11 cellular contexts compared by ENCODE assay signal in genomic region chr22:20423636-20424511, GRCh38. TPM values are rescaled to one million over a fixed set of nuclear protein-coding genes. Genes with fewer than 3 reads are reported as not detected.
DNase-seq lines count a peak whose midpoint lies in the region; ATAC-seq and TF ChIP-seq lines count a peak whose summit lies in the region.
"Had no signal": no experiment of that assay in that cellular context is flagged by ENCODE, and none has a peak within 500 bp of the region (broad histone marks: within the 10 kb centered on the region; RNA-seq: fewer than 3 reads in every experiment).

No MANE protein-coding gene starts in this region.

- dilution Hi-C loops in IMR-90 (cut with HindIII; ENCODE audit: low sequenced_read_pairs, unreplicated experiment) = no loop called here

- H3K36me3 ChIP-seq in IMR-90 (ENCODE audit: control insufficient read depth, insufficient read depth, low read length) (peaks cover 35% of the 10 kb centered on the region), mesendoderm (ENCODE audit: control insufficient read depth, insufficient read depth, low read length) (peaks cover 4% of the 10 kb centered on the region)

- no peak for TF ChIP-seq RAD21 in IMR-90 (IDR thresholded peaks at IDR 0.05; ENCODE audit: low read length)

- H2BK15ac ChIP-seq in IMR-90 (ENCODE audit: low read depth, low read length) (no peak overlapping the region), mesendoderm (replicated peaks; ENCODE audit: low read depth) (no peak overlapping the region)

- H4K8ac ChIP-seq in IMR-90 (ENCODE audit: low read depth in 2 of 2, low read length in 2 of 2) (no peak overlapping the region), mesendoderm (ENCODE audit: low read depth, low read length) (no peak overlapping the region)

- H3K27ac Mint-ChIP-seq in effector memory CD8-positive, alpha-beta T cell = no peak overlapping the region
- H3K27ac Mint-ChIP-seq: activated CD4-positive, alpha-beta memory T cell treated with anti-CD3 and anti-CD28 coated beads for 36 hours had no signal

- H2AFZ ChIP-seq in IMR-90 (replicated peaks; ENCODE audit: low read length, poor library complexity) = no peak overlapping the region

- intact Hi-C loops in IMR-90 (cut with micrococcal nuclease) = no loop called here

- H3K27me3 ChIP-seq in IMR-90 (ENCODE audit: control insufficient read depth, insufficient read depth, low read length) (no peaks in the 10 kb centered on the region), mesendoderm (ENCODE audit: insufficient read depth, low read length, poor library complexity) (no peaks in the 10 kb centered on the region)

- peaks cover 2% of the 10 kb centered on the region for H3K36me3 Mint-ChIP-seq in effector memory CD8-positive, alpha-beta T cell (ENCODE audit: insufficient read depth)
- H3K36me3 Mint-ChIP-seq: activated CD4-positive, alpha-beta memory T cell treated with anti-CD3 and anti-CD28 coated beads for 36 hours had no signal

- H3K9ac ChIP-seq in IMR-90 (ENCODE audit: low read depth, low read length) = no peak overlapping the region
- no peak overlapping the region for H3K9ac ChIP-seq in mesendoderm (ENCODE audit: low read length)

- no peak overlapping the region for H2BK5ac ChIP-seq in IMR-90 (ENCODE audit: low read depth, low read length, poor library complexity, severe bottlenecking)
- H2BK5ac ChIP-seq in mesendoderm (ENCODE audit: low read length) = no peak overlapping the region

- peaks cover 2 to 4% of the 10 kb centered on the region in 2 donors for H3K4me1 Mint-ChIP-seq in effector memory CD8-positive, alpha-beta T cell (ENCODE audit: low read depth in 2 of 2)

- no peaks in the 10 kb centered on the region for H3K9me3 Mint-ChIP-seq in effector memory CD8-positive, alpha-beta T cell
- H3K9me3 Mint-ChIP-seq: activated CD4-positive, alpha-beta memory T cell treated with anti-CD3 and anti-CD28 coated beads for 36 hours had no signal

- no peaks in the 10 kb centered on the region for H3K79me2 ChIP-seq in mesendoderm (ENCODE audit: control insufficient read depth, insufficient read depth, low read length)

- no peak overlapping the region for H3K14ac ChIP-seq in IMR-90 (replicated peaks; ENCODE audit: low read depth, low read length)

- H2BK120ac ChIP-seq in IMR-90 (ENCODE audit: low read depth, low read length) (no peak overlapping the region), mesendoderm (ENCODE audit: low read depth, low read length) (no peak overlapping the region)

- H2AK9ac ChIP-seq in IMR-90 (replicated peaks; ENCODE audit: low read depth, low read length, poor library complexity) = peak overlapping the region; percentile 5

- H3K27ac ChIP-seq in IMR-90 (ENCODE audit: insufficient read depth, low read length) = no peak overlapping the region
- no peak overlapping the region for H3K27ac ChIP-seq in mesendoderm (ENCODE audit: low read depth, low read length)
- H3K27ac ChIP-seq in temporal lobe (ENCODE audit: low read depth, low read length) = peak overlapping the region; percentile 65

- POLR2A ChIA-PET in IMR-90 (lab: Charles Lee; ENCODE audit: unreplicated experiment) = no interaction called here

- H2BK20ac ChIP-seq in IMR-90 (ENCODE audit: low read depth, low read length) = no peak overlapping the region

- CTCF ChIA-PET in IMR-90 (lab: Yijun Ruan, JAX) = no interaction called here

- no peaks in the 10 kb centered on the region for H3K9me3 ChIP-seq in IMR-90 (ENCODE audit: control insufficient read depth, insufficient read depth, low read length)

- ATAC-seq in IMR-90 (ENCODE audit: low read depth) = 0 out of 2 replicates have a peak, but pooled peaks have one; percentile 4
- no peak for ATAC-seq in effector memory CD8-positive, alpha-beta T cell (replicated peaks)
- no peak for ATAC-seq in GM19324 (IDR thresholded peaks at IDR 0.05; ENCODE audit: low FRiP score, unreplicated experiment)
- ATAC-seq in HG03442 (IDR thresholded peaks at IDR 0.05; ENCODE audit: unreplicated experiment) = no peak
- no peak for ATAC-seq in HG03354 (IDR thresholded peaks at IDR 0.05; ENCODE audit: poor library complexity, severe bottlenecking, unreplicated experiment)

- no peaks in the 10 kb centered on the region; the same call in 1 of the 2 replicates for H3K9me1 ChIP-seq in IMR-90 (ENCODE audit: insufficient read depth, low read length)

- H3K4ac ChIP-seq in IMR-90 (ENCODE audit: low read depth, low read length) (no peak overlapping the region), mesendoderm (ENCODE audit: low read depth, low read length) (no peak overlapping the region)

- TF ChIP-seq POLR2A in IMR-90 (IDR thresholded peaks at IDR 0.05; ENCODE audit: low read depth, low read length) = no peak

- no peak overlapping the region for H4K5ac ChIP-seq in IMR-90 (ENCODE audit: low read depth, low read length)
- no peak overlapping the region for H4K5ac ChIP-seq in mesendoderm (ENCODE audit: low read length)

- H3K18ac ChIP-seq in IMR-90 (ENCODE audit: low read depth, low read length) (no peak overlapping the region), mesendoderm (ENCODE audit: low read length) (no peak overlapping the region)

- peaks cover 0 to 22% of the 10 kb centered on the region in 2 donors for H3K27me3 Mint-ChIP-seq in effector memory CD8-positive, alpha-beta T cell

- H2AK5ac ChIP-seq in IMR-90 (ENCODE audit: low read depth, low read length) (no peak overlapping the region), mesendoderm (ENCODE audit: low read length) (no peak overlapping the region)

- H3K23ac ChIP-seq in IMR-90 (ENCODE audit: low read depth, low read length) (no peak overlapping the region), mesendoderm (ENCODE audit: low read length) (no peak overlapping the region)

- BruUV-seq in IMR-90 (replicated peaks; lab: Mats Ljungman, UMichigan) = no TSS peak

- TF ChIP-seq CTCF in IMR-90 (conservative IDR thresholded peaks at IDR 0.05; ENCODE audit: low read depth, low read length) = no peak

- H3K4me2 ChIP-seq in IMR-90 (ENCODE audit: low read depth, low read length) (no peak overlapping the region), mesendoderm (ENCODE audit: low read length) (no peak overlapping the region)

- H3K56ac ChIP-seq in IMR-90 (ENCODE audit: extremely low read depth, insufficient read depth, low read length) (no peak overlapping the region), mesendoderm (ENCODE audit: low read length) (peak overlapping the region; percentile 25)

- H3K4me1 ChIP-seq in IMR-90 (ENCODE audit: control insufficient read depth, insufficient read depth, low read length) (peaks cover 13% of the 10 kb centered on the region; the same call in 1 of the 2 replicates), mesendoderm (ENCODE audit: control insufficient read depth, low read depth, low read length) (no peaks in the 10 kb centered on the region)

- H3K4me3 ChIP-seq in IMR-90 (ENCODE audit: insufficient read depth, low read depth, low read length) (no peak overlapping the region), mesendoderm (ENCODE audit: low read length) (no peak overlapping the region)

- 67% methylated on average over 17 of the region's 35 CpGs; no CpG with 5 or more reads in 1 of the 2 experiments for WGBS in IMR-90 (ENCODE audit: extremely low coverage in 2 of 2, insufficient read length in 1 of 2), 2 experiments
- no CpG with 5 or more reads among the region's 35 CpGs for WGBS in mesendoderm (ENCODE audit: extremely low coverage, insufficient coverage, low lambda C conversion rate)

- H3K79me1 ChIP-seq in IMR-90 (ENCODE audit: low read depth in 1 of 2, low read length in 2 of 2) = peaks cover 0 to 15% of the 10 kb centered on the region in 2 experiments; a peak in 2 of 4 replicates
- H3K79me1 ChIP-seq in mesendoderm (ENCODE audit: low read length) = no peaks in the 10 kb centered on the region

- peak overlapping the region; percentile 49 to 52 for H3K4me3 Mint-ChIP-seq in effector memory CD8-positive, alpha-beta T cell
- H3K4me3 Mint-ChIP-seq: activated CD4-positive, alpha-beta memory T cell treated with anti-CD3 and anti-CD28 coated beads for 36 hours had no signal

- no peak for DNase-seq in IMR-90
- DNase-seq in effector memory CD8-positive, alpha-beta T cell = no peak
- DNase-seq in mesendoderm = no peak
- no peak for DNase-seq in HK-2 (ENCODE audit: unreplicated experiment)
- DNase-seq: activated CD4-positive, alpha-beta memory T cell treated with anti-CD3 and anti-CD28 coated beads for 36 hours; DND-41; SIG-M5 had no signal

- in situ Hi-C loops in IMR-90 (cut with MboI; ENCODE audit: low sequenced_read_pairs) = no loop called here

- no peak overlapping the region; the same call in 1 of the 2 replicates for H4K91ac ChIP-seq in IMR-90 (ENCODE audit: insufficient read depth, low read depth, low read length)

- peaks cover 39% of the 10 kb centered on the region for H4K20me1 ChIP-seq in IMR-90 (ENCODE audit: insufficient read depth, low read length)

TF ChIP-seq in IMR-90, 13 proteins besides CTCF, POLR2A, EP300 and RAD21 (continues in another document):
- TF ChIP-seq CEBPB (IDR thresholded peaks at IDR 0.05; ENCODE audit: low read depth, low read length) (no peak), SMC3 (IDR thresholded peaks at IDR 0.05; ENCODE audit: low read depth, low read length) (no peak), FOS (IDR thresholded peaks at IDR 0.05; ENCODE audit: low read depth, low read length) (no peak), ELK1 (IDR thresholded peaks at IDR 0.05; ENCODE audit: borderline replicate concordance, low read depth, low read length) (no peak), BHLHE40 (IDR thresholded peaks at IDR 0.05; ENCODE audit: low read depth, low read length) (no peak), MAFK (IDR thresholded peaks at IDR 0.05; ENCODE audit: low read depth, low read length) (no peak), NFE2L2 (IDR thresholded peaks at IDR 0.05; ENCODE audit: low read depth, low read length) (no peak)

RNA-seq across cellular contexts. Expression of gene SCARF2, which starts 13.8 kb away (rescaled TPM):
- total RNA-seq in IMR-90 (2012; rRNA removed) = 3.4 and 4.2 TPM in 2 replicates
- 37.0 and 55.8 TPM in 2 replicates for polyA plus RNA-seq in IMR-90 (2012; rRNA removed)
- polyA plus RNA-seq in IMR-90 (2012; cell fraction: cytosol; rRNA removed) = 44.5 and 81.9 TPM in 2 replicates
- 68.1 and 248 TPM in 2 replicates for polyA plus RNA-seq in IMR-90 (2012; cell fraction: nucleus; rRNA removed; ENCODE audit: low replicate concordance)
- 7.9 TPM for polyA plus RNA-seq in mesendoderm (2013, experiment 1 of 2)
- polyA plus RNA-seq in mesendoderm (2013, experiment 2 of 2) = 7.1 TPM
- 2.5 TPM for total RNA-seq in temporal lobe

RNA-seq across cellular contexts. Expression of gene ZNF74, which starts 29.9 kb away (rescaled TPM):
- 6.9 and 7.5 TPM in 2 replicates for total RNA-seq in IMR-90 (2012; rRNA removed)
- polyA plus RNA-seq in IMR-90 (2012; rRNA removed) = 8.4 TPM in 2 replicates
- 5.9 and 10.0 TPM in 2 replicates for polyA plus RNA-seq in IMR-90 (2012; cell fraction: cytosol; rRNA removed)
- polyA plus RNA-seq in IMR-90 (2012; cell fraction: nucleus; rRNA removed; ENCODE audit: low replicate concordance) = 14.7 and 28.8 TPM in 2 replicates
- polyA plus RNA-seq in mesendoderm (2013, experiment 1 of 2) = 17.1 TPM
- 16.9 TPM for polyA plus RNA-seq in mesendoderm (2013, experiment 2 of 2)
- total RNA-seq in temporal lobe = 37.4 TPM
